In genomic region chr21:45556645-45557601, GRCh38 we compare ENCODE assay signal across 10 cellular contexts. TPM values are rescaled to one million over a fixed set of nuclear protein-coding genes. Genes with fewer than 3 reads are reported as not detected.
A peak's percentile ranks its signal among the peaks of the same experiment; 100 is the strongest.
DNase-seq lines count a peak whose midpoint lies in the region; ATAC-seq and TF ChIP-seq lines count a peak whose summit lies in the region.
"Had no signal": no experiment of that assay in that cellular context is flagged by ENCODE, and none has a peak within 500 bp of the region (broad histone marks: within the 10 kb centered on the region; RNA-seq: fewer than 3 reads in every experiment).

No MANE protein-coding gene starts in this region.

- H3K36me3 ChIP-seq in Peyer's patch (no peaks in the 10 kb centered on the region), left ventricle myocardium inferior (no peaks in the 10 kb centered on the region)
- H3K36me3 ChIP-seq: MG63 had no signal

- no peak for ATAC-seq in activated CD4-positive, CD25-positive, alpha-beta regulatory T cell treated with anti-CD3 and anti-CD28 coated beads, Interleukin-2, amount 50 U/mL, for 24 hours
- ATAC-seq in HG03139 (IDR thresholded peaks at IDR 0.05; ENCODE audit: unreplicated experiment): no peak

- no peak for TF ChIP-seq POLR2A in Peyer's patch (IDR thresholded peaks at IDR 0.05)

- H3K27ac ChIP-seq in Peyer's patch (no peak overlapping the region), left ventricle myocardium inferior (replicated peaks) (no peak overlapping the region)

- peak; percentile 29 for DNase-seq in activated CD4-positive, CD25-positive, alpha-beta regulatory T cell treated with anti-CD3 and anti-CD28 coated beads, Interleukin-2, amount 50 U/mL, for 72 hours
- peak in 2 of 3 donors; percentile 47 to 55 for DNase-seq in Peyer's patch
- peak; percentile 14 for DNase-seq in left ventricle myocardium inferior
- peak; percentile 27 for DNase-seq in retina
- DNase-seq in cortex of kidney (lab: John Stamatoyannopoulos, UW): no peak
- DNase-seq in GM20000 (ENCODE audit: low spot score): no peak

- H3K4me3 ChIP-seq in Peyer's patch (no peak overlapping the region), left ventricle myocardium inferior (no peak overlapping the region)
- H3K4me3 ChIP-seq: lung had no signal

- H3K9me3 ChIP-seq in Peyer's patch: no peaks in the 10 kb centered on the region
- H3K9me3 ChIP-seq in left ventricle myocardium inferior (replicated peaks): no peaks in the 10 kb centered on the region
- H3K9me3 ChIP-seq: MG63 had no signal

- H3K27me3 ChIP-seq in Peyer's patch (peaks cover 0 to 4% of the 10 kb centered on the region in 2 donors), left ventricle myocardium inferior (ENCODE audit: low read depth) (peaks cover 33% of the 10 kb centered on the region)
- H3K27me3 ChIP-seq: MG63 had no signal

- TF ChIP-seq CTCF in Peyer's patch (IDR thresholded peaks at IDR 0.05) (no peak), left ventricle myocardium inferior (IDR thresholded peaks at IDR 0.05; ENCODE audit: borderline replicate concordance) (no peak), GM20000 (IDR thresholded peaks at IDR 0.05; ENCODE audit: extremely low read depth, missing control alignments) (no peak)

- intact Hi-C loops in left ventricle myocardium inferior (cut with micrococcal nuclease): no loop called here

- H3K4me1 ChIP-seq in Peyer's patch (peaks cover under 1 to 19% (median 9%) of the 10 kb centered on the region in 4 donors), left ventricle myocardium inferior (peaks cover 14% of the 10 kb centered on the region)

RNA-seq across cellular contexts. Expression of gene SLC19A1, which starts 14.7 kb away (rescaled TPM):
- 10 to 100 TPM; 10.7 to 70.8 (median 30.5) TPM for total RNA-seq in Peyer's patch
- total RNA-seq in left ventricle myocardium inferior: 4.9 TPM

Comparison
In these comparisons a context has a peak if more than half of its experiments do, and no peak if none do; other contexts are left out.
1. DNase-seq: peak in activated CD4-positive, CD25-positive, alpha-beta regulatory T cell treated with anti-CD3 and anti-CD28 coated beads, Interleukin-2, amount 50 U/mL, for 72 hours (single experiment), Peyer's patch (2 of 3), left ventricle myocardium inferior (single experiment) and retina (single experiment); none in cortex of kidney (single experiment) and GM20000 (single experiment).